Comparison of ENCODE assay signal across 17 cellular contexts in the genomic region with DNA sequence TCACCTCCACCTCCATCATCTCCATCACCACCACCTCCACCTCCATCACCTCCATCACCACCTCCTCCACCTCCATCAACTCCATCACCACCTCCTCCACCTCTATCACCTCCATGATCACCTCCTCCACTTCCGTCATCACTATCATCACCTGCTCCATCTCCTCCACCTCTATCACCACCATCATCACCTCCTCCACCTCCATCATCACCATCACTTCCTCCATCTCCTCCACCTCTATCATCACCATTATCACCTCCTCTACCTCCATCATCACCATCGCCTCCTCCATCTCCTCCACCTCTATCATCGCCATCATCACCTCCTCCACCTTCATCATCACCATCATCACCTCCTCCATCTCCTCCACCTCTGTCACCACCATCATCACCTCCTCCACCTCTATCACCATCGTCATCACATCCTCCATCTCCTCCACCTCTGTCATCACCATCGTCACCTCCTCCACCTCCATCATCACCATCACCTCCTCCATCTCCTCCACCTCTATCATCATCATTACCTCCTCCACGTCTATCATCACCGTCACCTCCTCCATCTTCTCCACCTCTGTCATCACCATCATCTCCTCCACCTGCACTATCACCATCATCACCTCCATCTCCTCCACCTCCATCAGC. TPM values are rescaled to one million over a fixed set of nuclear protein-coding genes. Genes with fewer than 3 reads are reported as not detected.
"Had no signal": no experiment of that assay in that cellular context is flagged by ENCODE, and none has a peak within 500 bp of the region (broad histone marks: within the 10 kb centered on the region; RNA-seq: fewer than 3 reads in every experiment).

No MANE protein-coding gene starts in this region.

- H3K27me3 ChIP-seq: ascending aorta, breast epithelium, transverse colon had no signal

- H3K27ac ChIP-seq: ascending aorta, breast epithelium, heart right ventricle, transverse colon had no signal

- H3K4me1 ChIP-seq: ascending aorta, breast epithelium, heart right ventricle, transverse colon had no signal

- DNase-seq: activated CD4-positive, alpha-beta T cell treated with anti-CD3 and anti-CD28 coated beads for 4 hours; activated naive CD4-positive, alpha-beta T cell; activated naive CD8-positive, alpha-beta T cell treated with anti-CD3 and anti-CD28 coated beads, Interleukin-2, amount 50 U/mL, for 24 hours; activated T-cell treated with anti-CD3 and anti-CD28 coated beads, Interleukin-2, amount 50 U/mL, for 72 hours; heart right ventricle; midbrain; retina; stimulated activated naive B cell treated with anti-CD40 and anti-IgM and Interleukin-4, amounts not matched to agents 10 μg/mL and 1 μg/mL and 100 μg/mL, for 72 hours; transverse colon had no signal

- ATAC-seq: activated naive CD8-positive, alpha-beta T cell treated with anti-CD3 and anti-CD28 coated beads, Interleukin-2, amount 50 U/mL, for 24 hours; activated T-cell treated with anti-CD3 and anti-CD28 coated beads, Interleukin-2, amount 50 U/mL, for 72 hours; heart right ventricle; SK-N-SH treated with all-trans-retinoic acid at 6 μM for 48 hours; stimulated activated naive B cell treated with anti-CD40 and anti-IgM and Interleukin-4, amounts not matched to agents 10 μg/mL and 1 μg/mL and 100 μg/mL, for 72 hours had no signal

- H3K27ac Mint-ChIP-seq: activated naive CD8-positive, alpha-beta T cell treated with anti-CD3 and anti-CD28 coated beads, Interleukin-2, amount 50 U/mL, for 24 hours; stimulated activated naive B cell treated with anti-CD40 and anti-IgM and Interleukin-4, amounts not matched to agents 10 μg/mL and 1 μg/mL and 100 μg/mL, for 72 hours; T-helper 1 cell treated with Interleukin-12 subunit alpha and Interleukin-12 subunit beta and Interleukin-4 antibody, amounts not matched to agents 30 μg/mL and 1 μg/mL, for 36 hours had no signal

- H3K36me3 ChIP-seq: ascending aorta, breast epithelium, heart right ventricle, transverse colon had no signal

- H3K27me3 Mint-ChIP-seq: activated naive CD8-positive, alpha-beta T cell treated with anti-CD3 and anti-CD28 coated beads, Interleukin-2, amount 50 U/mL, for 24 hours; stimulated activated naive B cell treated with anti-CD40 and anti-IgM and Interleukin-4, amounts not matched to agents 10 μg/mL and 1 μg/mL and 100 μg/mL, for 72 hours had no signal

- H3K4me3 Mint-ChIP-seq: activated naive CD8-positive, alpha-beta T cell treated with anti-CD3 and anti-CD28 coated beads, Interleukin-2, amount 50 U/mL, for 24 hours; activated T-cell treated with anti-CD3 and anti-CD28 coated beads, Interleukin-2, amount 50 U/mL, for 72 hours; stimulated activated naive B cell treated with anti-CD40 and anti-IgM and Interleukin-4, amounts not matched to agents 10 μg/mL and 1 μg/mL and 100 μg/mL, for 72 hours; T-helper 1 cell treated with Interleukin-12 subunit alpha and Interleukin-12 subunit beta and Interleukin-4 antibody, amounts not matched to agents 30 μg/mL and 1 μg/mL, for 36 hours had no signal

- H3K4me3 ChIP-seq: ascending aorta, breast epithelium, heart right ventricle, lung, transverse colon had no signal

- FAIRE-seq: frontal cortex had no signal

- H3K9me3 ChIP-seq: ascending aorta, breast epithelium, heart right ventricle, transverse colon had no signal

RNA-seq across cellular contexts. Expression of a gene that starts 27.0 kb away (rescaled TPM):
- total RNA-seq: ascending aorta, chondrocyte, dermis microvascular lymphatic vessel endothelial cell had no signal
